In the genomic region with DNA sequence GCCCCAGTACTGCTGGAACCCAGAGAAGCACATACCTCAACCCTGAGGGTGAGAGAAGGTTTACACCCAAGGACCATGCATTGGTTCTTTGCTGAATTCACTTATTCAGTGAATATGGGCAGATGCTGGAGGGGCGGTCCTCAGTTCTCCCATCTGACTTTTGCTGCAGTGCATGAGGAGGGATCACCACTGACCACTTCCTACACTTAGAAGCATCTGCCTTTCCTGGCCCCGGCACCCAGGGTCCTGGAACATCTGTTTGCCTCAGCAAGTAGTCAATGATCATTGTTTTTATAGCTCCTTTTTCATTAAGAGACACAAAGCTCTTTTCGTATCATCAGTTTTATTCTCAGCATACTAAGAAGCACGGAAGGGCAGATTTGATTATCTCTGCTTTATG, we compare ENCODE assay signal across 24 cellular contexts.
"Had no signal": no experiment of that assay in that cellular context is flagged by ENCODE, and none has a peak within 500 bp of the region (broad histone marks: within the 10 kb centered on the region; RNA-seq: fewer than 3 reads in every experiment).

No MANE protein-coding gene starts in this region.

- H3K4me3 ChIP-seq: ascending aorta, body of pancreas, K562, Peyer's patch had no signal

- H3K9me3 ChIP-seq: ascending aorta, body of pancreas, Peyer's patch had no signal

- H3K27ac ChIP-seq: ascending aorta, body of pancreas, Peyer's patch, VCaP had no signal

- ATAC-seq: activated CD8-positive, alpha-beta T cell treated with anti-CD3 and anti-CD28 coated beads for 36 hours; activated naive CD4-positive, alpha-beta T cell treated with anti-CD3 and anti-CD28 coated beads, Interleukin-2, amount 50 U/mL, for 72 hours; activated naive CD8-positive, alpha-beta T cell treated with anti-CD3 and anti-CD28 coated beads, Interleukin-2, amount 50 U/mL, for 24 hours; activated T-cell treated with anti-CD3 and anti-CD28 coated beads, Interleukin-2, amount 50 U/mL, for 4 hours; K562 had no signal

- H3K4me1 ChIP-seq: body of pancreas, Peyer's patch had no signal

- DNase-seq: activated CD4-positive, alpha-beta T cell treated with anti-CD3 and anti-CD28 coated beads, Interleukin-2, amount 10 ng/mL, durations not matched to agents 7 days and 5 days; activated CD4-positive, CD25-positive, alpha-beta regulatory T cell; activated CD8-positive, alpha-beta T cell treated with anti-CD3 and anti-CD28 coated beads for 36 hours; activated effector memory CD4-positive, alpha-beta T cell treated with anti-CD3 and anti-CD28 coated beads, Interleukin-2, amount 50 U/mL, for 16 hours; activated naive CD4-positive, alpha-beta T cell treated with Interleukin-2 at 50 U/mL for 16 hours; activated naive CD8-positive, alpha-beta T cell treated with anti-CD3 and anti-CD28 coated beads, Interleukin-2, amount 50 U/mL, for 24 hours; activated T-cell treated with anti-CD3 and anti-CD28 coated beads, Interleukin-2, amount 50 U/mL, for 4 hours; amniotic stem cell; body of pancreas; Karpas-422; NCI-H1105 treated with DMSO at 0.1 percent for 48 hours; NCI-H1436 treated with DMSO at 0.1 percent for 48 hours; NCI-H187; NCI-H2081; NCI-H446 treated with DMSO at 0.1 percent for 48 hours; NCI-H524 treated with DMSO at 0.1 percent for 48 hours; Peyer's patch; SHP77; T-helper 2 cell; T1000 had no signal

- H3K36me3 ChIP-seq: ascending aorta, Peyer's patch had no signal

- H3K27me3 ChIP-seq: ascending aorta, body of pancreas, Peyer's patch had no signal
